9 cellular contexts compared by ENCODE assay signal in the genomic region with DNA sequence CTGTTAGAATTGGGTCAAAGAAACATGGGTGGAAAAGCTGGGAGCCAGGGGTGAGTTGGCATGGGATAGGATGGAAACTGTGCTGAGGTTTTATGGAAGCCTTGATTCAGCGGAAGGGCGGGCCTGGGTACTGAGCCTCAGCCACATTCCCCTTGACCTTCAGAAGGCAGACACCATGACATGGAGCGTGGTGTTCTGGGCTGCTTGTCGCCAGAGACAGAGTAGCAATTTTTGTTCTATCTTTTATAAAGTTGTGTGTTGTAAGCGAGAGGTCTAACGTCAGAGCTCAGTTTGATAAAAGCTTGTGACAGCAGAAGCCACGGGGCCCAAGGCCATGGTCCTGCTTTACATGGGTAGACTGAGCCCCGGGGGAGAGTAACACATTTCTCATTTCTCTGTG.
"Had no signal": no experiment of that assay in that cellular context is flagged by ENCODE, and none has a peak within 500 bp of the region (broad histone marks: within the 10 kb centered on the region; RNA-seq: fewer than 3 reads in every experiment).

No MANE protein-coding gene starts in this region.

- H3K4me3 ChIP-seq: GM23248, GM23338, HAP-1 had no signal

- H3K9me3 ChIP-seq: HAP-1 had no signal

- H3K4me1 Mint-ChIP-seq: GM23338 had no signal

- H3K4me3 Mint-ChIP-seq: GM23338, H9, HFFc6 had no signal

- H3K4me1 ChIP-seq: HAP-1 had no signal

- H3K27ac ChIP-seq: GM23248 had no signal

- H3K4me2 ChIP-seq: GM23338 had no signal

- H3K9ac ChIP-seq: GM23248 had no signal

- H3K36me3 ChIP-seq: HAP-1 had no signal

- H2AFZ ChIP-seq: GM23248, GM23338 had no signal

- H3K9me3 Mint-ChIP-seq: GM23338, H9, HFFc6 had no signal

- DNase-seq: GM23248, GOT3, H7, H9, HCEC 1CT, HFFc6 had no signal

- ATAC-seq: GM23338, HCT116 had no signal

- H3K27ac Mint-ChIP-seq: GM23338, H9, HFFc6 had no signal
